21 cellular contexts compared by ENCODE assay signal in the genomic region with DNA sequence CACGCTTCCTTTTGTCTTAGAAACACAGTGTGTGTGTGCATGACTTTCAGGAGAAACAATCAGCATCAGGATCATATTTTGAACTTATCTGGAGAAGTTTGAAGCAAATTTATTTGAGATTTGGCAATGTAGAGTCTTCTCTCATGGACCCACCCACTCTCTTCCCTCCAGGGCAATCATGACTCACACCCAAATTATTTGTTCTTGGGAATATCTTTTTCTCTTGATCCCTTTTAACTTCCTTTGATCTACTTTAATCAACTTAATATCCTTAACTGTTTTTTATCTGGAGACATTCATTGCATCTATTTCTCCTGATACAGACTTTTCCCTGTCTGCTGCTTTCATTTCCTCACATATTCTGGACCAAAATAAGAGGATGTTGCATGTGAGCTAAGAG.
A peak's percentile ranks its signal among the peaks of the same experiment; 100 is the strongest.
DNase-seq lines count a peak whose midpoint lies in the region; TF ChIP-seq lines count a peak whose summit lies in the region.
"Had no signal": no experiment of that assay in that cellular context is flagged by ENCODE, and none has a peak within 500 bp of the region (broad histone marks: within the 10 kb centered on the region; RNA-seq: fewer than 3 reads in every experiment).

No MANE protein-coding gene starts in this region.

- TF ChIP-seq CTCF in osteocyte (IDR thresholded peaks at IDR 0.05) = no peak

- H3K27me3 ChIP-seq in skeletal muscle satellite cell (ENCODE audit: control insufficient read depth, insufficient read depth, low read length) = no peaks in the 10 kb centered on the region
- H3K27me3 ChIP-seq: BLaER1 treated with 17β-estradiol and CSF1 and Interleukin-3, amounts not matched to agents 10 nM and 100 nM; brain microvascular endothelial cell; right atrium auricular region; SJSA1 had no signal

- H3K4me2 ChIP-seq in skeletal muscle satellite cell (ENCODE audit: low read length) = peak overlapping the region; percentile 30
- H3K4me2 ChIP-seq: BLaER1 treated with 17β-estradiol and CSF1 and Interleukin-3, amounts not matched to agents 10 nM and 100 nM had no signal

- DNase-seq in activated naive CD4-positive, alpha-beta T cell treated with Interleukin-2 at 50 U/mL for 16 hours = no peak
- DNase-seq in RPMI7951 (ENCODE audit: low read depth) (peak; percentile 70), fibroblast of gingiva (ENCODE audit: low read depth) (peak; percentile 40), DMS 273 (lab: John Stamatoyannopoulos, UW; ENCODE audit: unreplicated experiment) (no peak), osteocyte (ENCODE audit: extremely low spot score, unreplicated experiment) (no peak), SW 1271 (lab: John Stamatoyannopoulos, UW) (no peak)
- DNase-seq: activated CD8-positive, alpha-beta T cell treated with anti-CD3 and anti-CD28 coated beads, Interleukin-2, amount 10 ng/mL, durations not matched to agents 7 days and 5 days; activated naive CD4-positive, alpha-beta T cell treated with anti-CD3 and anti-CD28 coated beads, Interleukin-2, amount 10 ng/mL, durations not matched to agents 7 days and 5 days; activated T-cell treated with anti-CD3 and anti-CD28 coated beads, Interleukin-2, amount 50 U/mL, for 4 hours; brain microvascular endothelial cell; kidney glomerular epithelial cell; NCI-H1436 treated with DMSO at 0.1 percent for 48 hours; nucleus accumbens; stimulated activated CD4-positive, alpha-beta T cell treated with anti-CD3 and anti-CD28 coated beads, Interleukin-15, amount 100 ng/mL, for 24 hours; WERI-Rb-1 had no signal

- H3K36me3 ChIP-seq in skeletal muscle satellite cell (ENCODE audit: insufficient read depth, low read length) = no peaks in the 10 kb centered on the region
- H3K36me3 ChIP-seq: BLaER1 treated with 17β-estradiol and CSF1 and Interleukin-3, amounts not matched to agents 10 nM and 100 nM; brain microvascular endothelial cell; right atrium auricular region; SJSA1; WERI-Rb-1 had no signal

- H3K4me3 ChIP-seq in skeletal muscle satellite cell (ENCODE audit: low read length) = no peak overlapping the region
- H3K4me3 ChIP-seq: BLaER1 treated with 17β-estradiol and CSF1 and Interleukin-3, amounts not matched to agents 10 nM and 100 nM; coronary artery; right atrium auricular region; SJSA1 had no signal

- H3K4me3 Mint-ChIP-seq in activated naive CD4-positive, alpha-beta T cell treated with anti-CD3 and anti-CD28 coated beads, Interleukin-2, amount 50 U/mL, for 24 hours = no peak overlapping the region
- H3K4me3 Mint-ChIP-seq in osteocyte (ENCODE audit: unreplicated experiment) = no peak overlapping the region
- H3K4me3 Mint-ChIP-seq: activated CD8-positive, alpha-beta T cell treated with anti-CD3 and anti-CD28 coated beads, Interleukin-2, amount 10 ng/mL, durations not matched to agents 7 days and 5 days; activated naive CD4-positive, alpha-beta T cell treated with anti-CD3 and anti-CD28 coated beads, Interleukin-2, amount 10 ng/mL, durations not matched to agents 7 days and 5 days had no signal

- H3K4me1 Mint-ChIP-seq in activated naive CD4-positive, alpha-beta T cell treated with anti-CD3 and anti-CD28 coated beads, Interleukin-2, amount 50 U/mL, for 24 hours = peaks cover 7% of the 10 kb centered on the region
- no peaks in the 10 kb centered on the region for H3K4me1 Mint-ChIP-seq in osteocyte (ENCODE audit: unreplicated experiment)

- H3K36me3 Mint-ChIP-seq in activated naive CD4-positive, alpha-beta T cell treated with anti-CD3 and anti-CD28 coated beads, Interleukin-2, amount 50 U/mL, for 24 hours = no peaks in the 10 kb centered on the region
- H3K36me3 Mint-ChIP-seq in osteocyte (ENCODE audit: unreplicated experiment) = no peaks in the 10 kb centered on the region
- H3K36me3 Mint-ChIP-seq: activated naive CD4-positive, alpha-beta T cell treated with anti-CD3 and anti-CD28 coated beads, Interleukin-2, amount 10 ng/mL, durations not matched to agents 7 days and 5 days had no signal

- H3K9ac ChIP-seq in skeletal muscle satellite cell (ENCODE audit: low read depth, low read length) = no peak overlapping the region
- H3K9ac ChIP-seq: BLaER1 treated with 17β-estradiol and CSF1 and Interleukin-3, amounts not matched to agents 10 nM and 100 nM had no signal

- peaks cover 22% of the 10 kb centered on the region for H3K27me3 Mint-ChIP-seq in activated naive CD4-positive, alpha-beta T cell treated with anti-CD3 and anti-CD28 coated beads, Interleukin-2, amount 50 U/mL, for 24 hours
- no peaks in the 10 kb centered on the region for H3K27me3 Mint-ChIP-seq in osteocyte (ENCODE audit: unreplicated experiment)

- H3K27ac Mint-ChIP-seq in activated naive CD4-positive, alpha-beta T cell treated with anti-CD3 and anti-CD28 coated beads, Interleukin-2, amount 50 U/mL, for 24 hours = peak overlapping the region; percentile 43
- no peak overlapping the region for H3K27ac Mint-ChIP-seq in osteocyte (ENCODE audit: unreplicated experiment)
- H3K27ac Mint-ChIP-seq: activated CD8-positive, alpha-beta T cell treated with anti-CD3 and anti-CD28 coated beads, Interleukin-2, amount 10 ng/mL, durations not matched to agents 7 days and 5 days; activated naive CD4-positive, alpha-beta T cell treated with anti-CD3 and anti-CD28 coated beads, Interleukin-2, amount 10 ng/mL, durations not matched to agents 7 days and 5 days had no signal

- H3K4me1 ChIP-seq in skeletal muscle satellite cell (ENCODE audit: control insufficient read depth, insufficient read depth, low read length) = peaks cover 14% of the 10 kb centered on the region
- H3K4me1 ChIP-seq: BLaER1 treated with 17β-estradiol and CSF1 and Interleukin-3, amounts not matched to agents 10 nM and 100 nM; right atrium auricular region; SJSA1 had no signal

- no peaks in the 10 kb centered on the region for H3K9me3 Mint-ChIP-seq in activated naive CD4-positive, alpha-beta T cell treated with anti-CD3 and anti-CD28 coated beads, Interleukin-2, amount 50 U/mL, for 24 hours
- no peaks in the 10 kb centered on the region for H3K9me3 Mint-ChIP-seq in osteocyte (ENCODE audit: unreplicated experiment)
- H3K9me3 Mint-ChIP-seq: activated naive CD4-positive, alpha-beta T cell treated with anti-CD3 and anti-CD28 coated beads, Interleukin-2, amount 10 ng/mL, durations not matched to agents 7 days and 5 days; activated T-cell treated with anti-CD3 and anti-CD28 coated beads, Interleukin-2, amount 50 U/mL, for 4 hours had no signal

- H3K9me3 ChIP-seq in skeletal muscle satellite cell (replicated peaks; ENCODE audit: low read length) = no peaks in the 10 kb centered on the region
- H3K9me3 ChIP-seq: BLaER1 treated with 17β-estradiol and CSF1 and Interleukin-3, amounts not matched to agents 10 nM and 100 nM; right atrium auricular region; SJSA1 had no signal

Comparison
In these comparisons a context has a peak if more than half of its experiments do, and no peak if none do; other contexts are left out.
1. DNase-seq: peak in RPMI7951 (single experiment) and fibroblast of gingiva (single experiment); none in activated naive CD4-positive, alpha-beta T cell treated with Interleukin-2 at 50 U/mL for 16 hours (single experiment), DMS 273 (single experiment), osteocyte (single experiment) and SW 1271 (0 of 2).